ENCODE assay signal across 1 cellular context in the genomic region with DNA sequence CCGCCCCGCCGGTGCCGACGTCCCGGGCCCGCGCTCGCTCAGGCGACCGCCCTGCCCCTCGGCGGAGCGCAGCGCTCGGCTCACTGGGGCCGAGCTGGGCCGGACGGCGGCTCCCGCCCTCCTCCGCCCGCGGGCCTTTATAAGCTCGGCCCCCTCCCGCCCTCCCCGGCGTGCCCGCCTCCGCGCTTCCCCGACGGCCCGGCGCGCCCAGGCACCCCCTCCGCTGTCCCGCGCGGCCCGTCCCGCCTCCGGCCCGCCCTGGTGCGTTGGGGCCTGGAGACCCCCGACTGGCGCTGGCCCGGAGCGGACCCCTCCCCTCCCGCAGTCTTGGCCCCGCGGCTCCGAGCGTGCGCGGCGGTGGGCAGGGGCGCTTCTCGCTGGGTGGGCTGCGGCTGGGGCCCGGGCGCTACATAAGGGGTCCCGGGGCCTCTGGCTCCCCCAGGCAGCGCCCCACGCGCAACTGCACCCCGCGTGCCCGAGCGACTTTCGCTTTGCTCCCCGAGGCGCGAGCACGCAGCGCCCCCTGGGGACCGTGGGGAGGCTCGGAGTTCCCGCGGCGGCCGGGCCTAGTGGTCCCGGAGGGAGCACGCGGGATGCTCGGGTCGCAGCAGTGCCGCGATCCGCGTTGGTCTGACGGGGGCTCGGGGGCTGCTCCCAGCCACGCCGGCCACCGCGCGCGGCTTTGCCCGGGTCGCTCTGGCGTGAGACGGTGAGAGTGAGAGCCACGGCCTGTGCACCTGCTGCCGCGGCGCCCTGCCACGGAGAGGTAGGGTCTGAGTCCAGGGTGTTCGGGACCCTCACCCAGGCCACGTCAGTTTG.
TF ChIP-seq lines count a peak whose summit lies in the region.

A gene with protein sequence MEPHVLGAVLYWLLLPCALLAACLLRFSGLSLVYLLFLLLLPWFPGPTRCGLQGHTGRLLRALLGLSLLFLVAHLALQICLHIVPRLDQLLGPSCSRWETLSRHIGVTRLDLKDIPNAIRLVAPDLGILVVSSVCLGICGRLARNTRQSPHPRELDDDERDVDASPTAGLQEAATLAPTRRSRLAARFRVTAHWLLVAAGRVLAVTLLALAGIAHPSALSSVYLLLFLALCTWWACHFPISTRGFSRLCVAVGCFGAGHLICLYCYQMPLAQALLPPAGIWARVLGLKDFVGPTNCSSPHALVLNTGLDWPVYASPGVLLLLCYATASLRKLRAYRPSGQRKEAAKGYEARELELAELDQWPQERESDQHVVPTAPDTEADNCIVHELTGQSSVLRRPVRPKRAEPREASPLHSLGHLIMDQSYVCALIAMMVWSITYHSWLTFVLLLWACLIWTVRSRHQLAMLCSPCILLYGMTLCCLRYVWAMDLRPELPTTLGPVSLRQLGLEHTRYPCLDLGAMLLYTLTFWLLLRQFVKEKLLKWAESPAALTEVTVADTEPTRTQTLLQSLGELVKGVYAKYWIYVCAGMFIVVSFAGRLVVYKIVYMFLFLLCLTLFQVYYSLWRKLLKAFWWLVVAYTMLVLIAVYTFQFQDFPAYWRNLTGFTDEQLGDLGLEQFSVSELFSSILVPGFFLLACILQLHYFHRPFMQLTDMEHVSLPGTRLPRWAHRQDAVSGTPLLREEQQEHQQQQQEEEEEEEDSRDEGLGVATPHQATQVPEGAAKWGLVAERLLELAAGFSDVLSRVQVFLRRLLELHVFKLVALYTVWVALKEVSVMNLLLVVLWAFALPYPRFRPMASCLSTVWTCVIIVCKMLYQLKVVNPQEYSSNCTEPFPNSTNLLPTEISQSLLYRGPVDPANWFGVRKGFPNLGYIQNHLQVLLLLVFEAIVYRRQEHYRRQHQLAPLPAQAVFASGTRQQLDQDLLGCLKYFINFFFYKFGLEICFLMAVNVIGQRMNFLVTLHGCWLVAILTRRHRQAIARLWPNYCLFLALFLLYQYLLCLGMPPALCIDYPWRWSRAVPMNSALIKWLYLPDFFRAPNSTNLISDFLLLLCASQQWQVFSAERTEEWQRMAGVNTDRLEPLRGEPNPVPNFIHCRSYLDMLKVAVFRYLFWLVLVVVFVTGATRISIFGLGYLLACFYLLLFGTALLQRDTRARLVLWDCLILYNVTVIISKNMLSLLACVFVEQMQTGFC (N-terminal part only) (minus strand): TSS at position 115 of the 819 bp plus-strand sequence. CDS start 256 bp downstream, outside the sequence.

TF ChIP-seq in HepG2, 621 proteins besides CTCF, POLR2A, EP300 and RAD21 (continued from another document and continues in another):
- TF ChIP-seq, protein P1, sequence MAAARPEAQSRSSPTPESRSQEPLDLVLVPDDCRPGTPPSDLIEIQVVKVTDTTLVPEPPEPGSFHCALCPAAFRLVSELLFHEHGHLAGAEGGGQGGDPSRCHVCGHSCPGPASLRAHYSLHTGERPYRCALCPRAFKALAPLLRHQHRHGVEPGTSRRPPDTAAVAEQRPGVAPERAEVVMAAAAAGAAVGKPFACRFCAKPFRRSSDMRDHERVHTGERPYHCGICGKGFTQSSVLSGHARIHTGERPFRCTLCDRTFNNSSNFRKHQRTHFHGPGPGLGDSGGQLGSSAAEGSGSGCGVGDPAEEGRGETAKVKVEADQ (CRISPR knock-in tag; IDR thresholded peaks at IDR 0.05; ENCODE audit: borderline replicate concordance), result no peak
- TF ChIP-seq SIN3A (IDR thresholded peaks at IDR 0.05; ENCODE audit: borderline replicate concordance, low read depth, low read length) (0 out of 2 replicates have a peak, but pooled peaks have one; percentile 11), ZNF850 (CRISPR knock-in tag; conservative IDR thresholded peaks at IDR 0.05) (0 out of 2 replicates have a peak, but pooled peaks have one; percentile 86), ZBTB38 (CRISPR knock-in tag; IDR thresholded peaks at IDR 0.05) (peak; percentile 94), ZFP82 (CRISPR knock-in tag; IDR thresholded peaks at IDR 0.05; ENCODE audit: borderline replicate concordance) (0 out of 2 replicates have a peak, but pooled peaks have one; percentile 76), ZNF33A (CRISPR knock-in tag; IDR thresholded peaks at IDR 0.05; ENCODE audit: borderline replicate concordance) (no peak), NR2F6 (IDR thresholded peaks at IDR 0.05) (no peak), NR2F6 (CRISPR knock-in tag; IDR thresholded peaks at IDR 0.05) (peak; percentile 43; the same call in 1 of the 2 replicates), RFXAP (CRISPR knock-in tag; IDR thresholded peaks at IDR 0.05; ENCODE audit: borderline replicate concordance) (no peak), CBX2 (IDR thresholded peaks at IDR 0.05; ENCODE audit: low read depth, low read length) (no peak), CBX2 (CRISPR knock-in tag; IDR thresholded peaks at IDR 0.05; ENCODE audit: low read depth) (no peak), ZNF605 (CRISPR knock-in tag; IDR thresholded peaks at IDR 0.05) (no peak), ASH2L (IDR thresholded peaks at IDR 0.05; ENCODE audit: insufficient read length, low read depth, low read length) (no peak), MAF1 (CRISPR knock-in tag; IDR thresholded peaks at IDR 0.05; ENCODE audit: borderline replicate concordance) (peak; percentile 69; the same call in 1 of the 2 replicates), ZNF468 (CRISPR knock-in tag; IDR thresholded peaks at IDR 0.05) (no peak), NFIC (IDR thresholded peaks at IDR 0.05; ENCODE audit: low read length) (no peak), ZMAT3 (CRISPR knock-in tag; conservative IDR thresholded peaks at IDR 0.05) (peak; percentile 40; the same call in 1 of the 2 replicates), SMYD3 (CRISPR knock-in tag; IDR thresholded peaks at IDR 0.05) (no peak), ZNF670 (CRISPR knock-in tag; IDR thresholded peaks at IDR 0.05; ENCODE audit: borderline replicate concordance) (0 out of 2 replicates have a peak, but pooled peaks have one; percentile 60), PHF21A (CRISPR knock-in tag; IDR thresholded peaks at IDR 0.05) (no peak), DNMT3B (CRISPR knock-in tag; conservative IDR thresholded peaks at IDR 0.05) (no peak), MBNL3 (CRISPR knock-in tag; conservative IDR thresholded peaks at IDR 0.05) (no peak), ZNF724P (CRISPR knock-in tag; IDR thresholded peaks at IDR 0.05; ENCODE audit: borderline replicate concordance) (no peak; the same call in 1 of the 2 replicates), HOXA9 (CRISPR knock-in tag; IDR thresholded peaks at IDR 0.05; ENCODE audit: borderline replicate concordance) (peak; percentile 85; the same call in 1 of the 2 replicates), ZNF616 (CRISPR knock-in tag; IDR thresholded peaks at IDR 0.05; ENCODE audit: low read depth) (peak; percentile 70; the same call in 1 of the 2 replicates), ZNF816 (CRISPR knock-in tag; IDR thresholded peaks at IDR 0.05; ENCODE audit: borderline replicate concordance) (peak; percentile 90; the same call in 1 of the 2 replicates), U2AF1 (optimal IDR thresholded peaks at IDR 0.05; ENCODE audit: low read depth, low read length) (peak; percentile 69), ZNF550 (CRISPR knock-in tag; IDR thresholded peaks at IDR 0.05; ENCODE audit: borderline replicate concordance) (0 out of 2 replicates have a peak, but pooled peaks have one; percentile 26), ZNF761 (CRISPR knock-in tag; conservative IDR thresholded peaks at IDR 0.05) (peak; percentile 71; the same call in 1 of the 2 replicates), GZF1 (CRISPR knock-in tag; IDR thresholded peaks at IDR 0.05) (peak; percentile 76), RXRB (CRISPR knock-in tag; IDR thresholded peaks at IDR 0.05; ENCODE audit: borderline replicate concordance) (peak; percentile 43; the same call in 1 of the 2 replicates), PTBP1 (IDR thresholded peaks at IDR 0.05; ENCODE audit: low read depth, low read length, poor library complexity, severe bottlenecking) (no peak), GABPA (IDR thresholded peaks at IDR 0.05; ENCODE audit: low read depth, low read length) (no peak), GABPA (CRISPR knock-in tag; IDR thresholded peaks at IDR 0.05; ENCODE audit: low read depth) (no peak), ZNF570 (CRISPR knock-in tag; IDR thresholded peaks at IDR 0.05; ENCODE audit: borderline replicate concordance) (no peak), MLLT10 (CRISPR knock-in tag; IDR thresholded peaks at IDR 0.05) (no peak), ZNF343 (CRISPR knock-in tag; IDR thresholded peaks at IDR 0.05) (no peak)
- TF ChIP-seq, protein P2, sequence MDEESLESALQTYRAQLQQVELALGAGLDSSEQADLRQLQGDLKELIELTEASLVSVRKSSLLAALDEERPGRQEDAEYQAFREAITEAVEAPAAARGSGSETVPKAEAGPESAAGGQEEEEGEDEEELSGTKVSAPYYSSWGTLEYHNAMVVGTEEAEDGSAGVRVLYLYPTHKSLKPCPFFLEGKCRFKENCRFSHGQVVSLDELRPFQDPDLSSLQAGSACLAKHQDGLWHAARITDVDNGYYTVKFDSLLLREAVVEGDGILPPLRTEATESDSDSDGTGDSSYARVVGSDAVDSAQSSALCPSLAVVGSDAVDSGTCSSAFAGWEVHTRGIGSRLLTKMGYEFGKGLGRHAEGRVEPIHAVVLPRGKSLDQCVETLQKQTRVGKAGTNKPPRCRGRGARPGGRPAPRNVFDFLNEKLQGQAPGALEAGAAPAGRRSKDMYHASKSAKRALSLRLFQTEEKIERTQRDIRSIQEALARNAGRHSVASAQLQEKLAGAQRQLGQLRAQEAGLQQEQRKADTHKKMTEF (CRISPR knock-in tag; IDR thresholded peaks at IDR 0.05), result peak; percentile 70; the same call in 1 of the 2 replicates
- TF ChIP-seq, protein P3, sequence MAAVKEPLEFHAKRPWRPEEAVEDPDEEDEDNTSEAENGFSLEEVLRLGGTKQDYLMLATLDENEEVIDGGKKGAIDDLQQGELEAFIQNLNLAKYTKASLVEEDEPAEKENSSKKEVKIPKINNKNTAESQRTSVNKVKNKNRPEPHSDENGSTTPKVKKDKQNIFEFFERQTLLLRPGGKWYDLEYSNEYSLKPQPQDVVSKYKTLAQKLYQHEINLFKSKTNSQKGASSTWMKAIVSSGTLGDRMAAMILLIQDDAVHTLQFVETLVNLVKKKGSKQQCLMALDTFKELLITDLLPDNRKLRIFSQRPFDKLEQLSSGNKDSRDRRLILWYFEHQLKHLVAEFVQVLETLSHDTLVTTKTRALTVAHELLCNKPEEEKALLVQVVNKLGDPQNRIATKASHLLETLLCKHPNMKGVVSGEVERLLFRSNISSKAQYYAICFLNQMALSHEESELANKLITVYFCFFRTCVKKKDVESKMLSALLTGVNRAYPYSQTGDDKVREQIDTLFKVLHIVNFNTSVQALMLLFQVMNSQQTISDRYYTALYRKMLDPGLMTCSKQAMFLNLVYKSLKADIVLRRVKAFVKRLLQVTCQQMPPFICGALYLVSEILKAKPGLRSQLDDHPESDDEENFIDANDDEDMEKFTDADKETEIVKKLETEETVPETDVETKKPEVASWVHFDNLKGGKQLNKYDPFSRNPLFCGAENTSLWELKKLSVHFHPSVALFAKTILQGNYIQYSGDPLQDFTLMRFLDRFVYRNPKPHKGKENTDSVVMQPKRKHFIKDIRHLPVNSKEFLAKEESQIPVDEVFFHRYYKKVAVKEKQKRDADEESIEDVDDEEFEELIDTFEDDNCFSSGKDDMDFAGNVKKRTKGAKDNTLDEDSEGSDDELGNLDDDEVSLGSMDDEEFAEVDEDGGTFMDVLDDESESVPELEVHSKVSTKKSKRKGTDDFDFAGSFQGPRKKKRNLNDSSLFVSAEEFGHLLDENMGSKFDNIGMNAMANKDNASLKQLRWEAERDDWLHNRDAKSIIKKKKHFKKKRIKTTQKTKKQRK (IDR thresholded peaks at IDR 0.05; ENCODE audit: low read length), result no peak
- TF ChIP-seq, protein P4, sequence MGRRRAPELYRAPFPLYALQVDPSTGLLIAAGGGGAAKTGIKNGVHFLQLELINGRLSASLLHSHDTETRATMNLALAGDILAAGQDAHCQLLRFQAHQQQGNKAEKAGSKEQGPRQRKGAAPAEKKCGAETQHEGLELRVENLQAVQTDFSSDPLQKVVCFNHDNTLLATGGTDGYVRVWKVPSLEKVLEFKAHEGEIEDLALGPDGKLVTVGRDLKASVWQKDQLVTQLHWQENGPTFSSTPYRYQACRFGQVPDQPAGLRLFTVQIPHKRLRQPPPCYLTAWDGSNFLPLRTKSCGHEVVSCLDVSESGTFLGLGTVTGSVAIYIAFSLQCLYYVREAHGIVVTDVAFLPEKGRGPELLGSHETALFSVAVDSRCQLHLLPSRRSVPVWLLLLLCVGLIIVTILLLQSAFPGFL (CRISPR knock-in tag; IDR thresholded peaks at IDR 0.05), result 0 out of 2 replicates have a peak, but pooled peaks have one; percentile 80
- TF ChIP-seq, protein P5, sequence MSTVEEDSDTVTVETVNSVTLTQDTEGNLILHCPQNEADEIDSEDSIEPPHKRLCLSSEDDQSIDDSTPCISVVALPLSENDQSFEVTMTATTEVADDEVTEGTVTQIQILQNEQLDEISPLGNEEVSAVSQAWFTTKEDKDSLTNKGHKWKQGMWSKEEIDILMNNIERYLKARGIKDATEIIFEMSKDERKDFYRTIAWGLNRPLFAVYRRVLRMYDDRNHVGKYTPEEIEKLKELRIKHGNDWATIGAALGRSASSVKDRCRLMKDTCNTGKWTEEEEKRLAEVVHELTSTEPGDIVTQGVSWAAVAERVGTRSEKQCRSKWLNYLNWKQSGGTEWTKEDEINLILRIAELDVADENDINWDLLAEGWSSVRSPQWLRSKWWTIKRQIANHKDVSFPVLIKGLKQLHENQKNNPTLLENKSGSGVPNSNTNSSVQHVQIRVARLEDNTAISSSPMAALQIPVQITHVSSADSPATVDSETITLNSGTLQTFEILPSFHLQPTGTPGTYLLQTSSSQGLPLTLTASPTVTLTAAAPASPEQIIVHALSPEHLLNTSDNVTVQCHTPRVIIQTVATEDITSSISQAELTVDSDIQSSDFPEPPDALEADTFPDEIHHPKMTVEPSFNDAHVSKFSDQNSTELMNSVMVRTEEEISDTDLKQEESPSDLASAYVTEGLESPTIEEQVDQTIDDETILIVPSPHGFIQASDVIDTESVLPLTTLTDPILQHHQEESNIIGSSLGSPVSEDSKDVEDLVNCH (CRISPR knock-in tag; IDR thresholded peaks at IDR 0.05), result no peak
- TF ChIP-seq, protein P6, sequence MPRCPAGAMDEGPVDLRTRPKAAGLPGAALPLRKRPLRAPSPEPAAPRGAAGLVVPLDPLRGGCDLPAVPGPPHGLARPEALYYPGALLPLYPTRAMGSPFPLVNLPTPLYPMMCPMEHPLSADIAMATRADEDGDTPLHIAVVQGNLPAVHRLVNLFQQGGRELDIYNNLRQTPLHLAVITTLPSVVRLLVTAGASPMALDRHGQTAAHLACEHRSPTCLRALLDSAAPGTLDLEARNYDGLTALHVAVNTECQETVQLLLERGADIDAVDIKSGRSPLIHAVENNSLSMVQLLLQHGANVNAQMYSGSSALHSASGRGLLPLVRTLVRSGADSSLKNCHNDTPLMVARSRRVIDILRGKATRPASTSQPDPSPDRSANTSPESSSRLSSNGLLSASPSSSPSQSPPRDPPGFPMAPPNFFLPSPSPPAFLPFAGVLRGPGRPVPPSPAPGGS (CRISPR knock-in tag; IDR thresholded peaks at IDR 0.05), result no peak
